ENCODE assay signal across 16 cellular contexts in the genomic region with DNA sequence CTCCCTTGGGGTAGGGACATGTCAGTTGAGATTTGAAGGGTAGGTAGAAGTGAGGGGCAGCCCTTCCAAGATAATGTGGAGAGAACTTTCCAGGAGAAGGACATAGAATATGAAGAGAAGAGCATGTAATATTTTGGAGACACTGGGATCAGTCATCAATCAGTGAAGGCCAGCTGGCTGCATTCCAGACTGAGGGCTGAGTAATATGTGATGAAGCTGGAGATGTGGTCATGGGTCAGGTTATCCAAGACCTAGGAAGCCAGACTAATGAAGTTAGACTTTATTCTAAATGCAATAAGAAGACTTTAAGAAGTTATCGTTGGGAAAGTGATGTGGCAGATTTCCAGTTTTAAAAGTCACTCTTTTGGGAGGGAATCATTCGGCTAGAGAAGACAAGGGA.
A peak's percentile ranks its signal among the peaks of the same experiment; 100 is the strongest.
DNase-seq lines count a peak whose midpoint lies in the region; FAIRE-seq and TF ChIP-seq lines count a peak whose summit lies in the region.
"Had no signal": no experiment of that assay in that cellular context is flagged by ENCODE, and none has a peak within 500 bp of the region (broad histone marks: within the 10 kb centered on the region; RNA-seq: fewer than 3 reads in every experiment).

No MANE protein-coding gene starts in this region.

- H3K4me1 ChIP-seq in left ventricle myocardium inferior (no peaks in the 10 kb centered on the region), tibial artery (no peaks in the 10 kb centered on the region), stomach (no peaks in the 10 kb centered on the region)

- intact Hi-C loops in left ventricle myocardium inferior (cut with micrococcal nuclease) (no loop called here), tibial artery (cut with DNase I; ENCODE audit: low total_unique reads) (no loop called here), stomach (cut with DNase I; ENCODE audit: low total_unique reads) (no loop called here)

- FAIRE-seq in GM12892 (lab: Jason Lieb, UNC), result no peak
- FAIRE-seq: GM12891 had no signal

- H3K27me3 ChIP-seq in left ventricle myocardium inferior (ENCODE audit: low read depth) (no peaks in the 10 kb centered on the region), tibial artery (no peaks in the 10 kb centered on the region), stomach (no peaks in the 10 kb centered on the region)

- no peak overlapping the region for H3K4me3 ChIP-seq in astrocyte of the spinal cord (ENCODE audit: low read depth, low read length)
- no peak overlapping the region for H3K4me3 ChIP-seq in left ventricle myocardium inferior
- no peak overlapping the region for H3K4me3 ChIP-seq in tibial artery
- no peak overlapping the region for H3K4me3 ChIP-seq in stomach
- H3K4me3 ChIP-seq: PC-9 had no signal

- DNase-seq in HT1080 (ENCODE audit: low read depth) (peak; percentile 84), astrocyte of the spinal cord (ENCODE audit: low read depth, low spot score) (peak; percentile 79), left ventricle myocardium inferior (peak; percentile 18), tibial artery (peak; percentile 74 to 87), hypothalamus (lab: John Stamatoyannopoulos, UW) (no peak), mucosa of gallbladder (ENCODE audit: low spot score) (no peak), stomach (no peak), GM12892 (ENCODE audit: insufficient read length) (no peak)
- DNase-seq: activated CD8-positive, alpha-beta memory T cell treated with anti-CD3 and anti-CD28 coated beads, Interleukin-2, amount 10 ng/mL, durations not matched to agents 7 days and 5 days; activated naive CD8-positive, alpha-beta T cell treated with anti-CD3 and anti-CD28 coated beads, Interleukin-2, amount 50 U/mL, for 24 hours; islet precursor cell; NCI-H2227 treated with DMSO at 0.1 percent for 48 hours; stimulated activated CD4-positive, alpha-beta T cell treated with anti-CD3 and anti-CD28 coated beads, Interleukin-2, amount 100 ng/mL, for 24 hours; stimulated activated naive CD4-positive, alpha-beta T cell treated with Interleukin-2 at 50 U/mL for 16 hours had no signal

- 71 to 90% (median 79%) methylated on average over 2 of the region's 2 CpGs for WGBS in stomach, 5 donors

- H3K36me3 ChIP-seq in left ventricle myocardium inferior (no peaks in the 10 kb centered on the region), tibial artery (no peaks in the 10 kb centered on the region), stomach (no peaks in the 10 kb centered on the region)

- no peak for TF ChIP-seq POLR2A in stomach (IDR thresholded peaks at IDR 0.05)
- TF ChIP-seq POLR2A in GM12892 (IDR thresholded peaks at IDR 0.05; ENCODE audit: low read depth, low read length), result no peak

- TF ChIP-seq CTCF in astrocyte of the spinal cord (IDR thresholded peaks at IDR 0.05; ENCODE audit: low read depth, low read length) (no peak), left ventricle myocardium inferior (IDR thresholded peaks at IDR 0.05; ENCODE audit: borderline replicate concordance) (no peak), tibial artery (IDR thresholded peaks at IDR 0.05) (no peak), stomach (IDR thresholded peaks at IDR 0.05) (no peak)

- in situ Hi-C loops in astrocyte of the spinal cord (cut with HindIII; ENCODE audit: low sequenced_read_pairs), result no loop called here

- no peak for TF ChIP-seq EP300 in stomach (IDR thresholded peaks at IDR 0.05)

- H3K9me3 ChIP-seq in left ventricle myocardium inferior (replicated peaks), result no peaks in the 10 kb centered on the region
- H3K9me3 ChIP-seq in tibial artery, result no peaks in the 10 kb centered on the region
- no peaks in the 10 kb centered on the region for H3K9me3 ChIP-seq in stomach

- no peak overlapping the region for H3K27ac ChIP-seq in left ventricle myocardium inferior (replicated peaks)
- H3K27ac ChIP-seq in tibial artery, result no peak overlapping the region
- no peak overlapping the region for H3K27ac ChIP-seq in stomach
- H3K27ac ChIP-seq: PC-9 had no signal

Comparison
In these comparisons a context has a peak if more than half of its experiments do, and no peak if none do; other contexts are left out.
1. DNase-seq: peak in HT1080 (single experiment), astrocyte of the spinal cord (single experiment), left ventricle myocardium inferior (single experiment) and tibial artery (2 of 2); none in hypothalamus (0 of 51), mucosa of gallbladder (single experiment), stomach (single experiment) and GM12892 (single experiment).